11 cellular contexts compared by ENCODE assay signal in genomic region chr19:40445945-40446784, GRCh38. TPM values are rescaled to one million over a fixed set of nuclear protein-coding genes. Genes with fewer than 3 reads are reported as not detected.
DNase-seq lines count a peak whose midpoint lies in the region; ATAC-seq, FAIRE-seq and TF ChIP-seq lines count a peak whose summit lies in the region.
"Had no signal": no experiment of that assay in that cellular context is flagged by ENCODE, and none has a peak within 500 bp of the region (broad histone marks: within the 10 kb centered on the region; RNA-seq: fewer than 3 reads in every experiment).

No MANE protein-coding gene starts in this region.

- H3K36me3 Mint-ChIP-seq in T-helper 2 cell treated with Interferon-gamma antibody and Interleukin-4, amounts not matched to agents 5 μg/mL and 100 μg/mL, for 36 hours (ENCODE audit: low read depth) = peaks cover 1% of the 10 kb centered on the region

- FAIRE-seq in small intestine (lab: Jason Lieb, UNC) (no peak), urothelium cell line (lab: Jason Lieb, UNC) (no peak)
- FAIRE-seq: frontal cortex had no signal

- no peak for ATAC-seq in foreskin keratinocyte

- H3K9me3 ChIP-seq in NT2/D1 (ENCODE audit: insufficient read depth, low read length) = no peaks in the 10 kb centered on the region
- no peaks in the 10 kb centered on the region for H3K9me3 ChIP-seq in small intestine (ENCODE audit: control insufficient read depth, low read depth)
- H3K9me3 ChIP-seq: MG63, SJSA1 had no signal

- no peaks in the 10 kb centered on the region for H3K9me3 Mint-ChIP-seq in T-helper 2 cell treated with Interferon-gamma antibody and Interleukin-4, amounts not matched to agents 5 μg/mL and 100 μg/mL, for 36 hours

- H3K4me1 ChIP-seq in NT2/D1 (ENCODE audit: insufficient read depth, insufficient read length) = peaks cover 2% of the 10 kb centered on the region
- H3K4me1 ChIP-seq in foreskin keratinocyte = peaks cover 9% of the 10 kb centered on the region
- peaks cover 0 to 3% of the 10 kb centered on the region in 2 donors for H3K4me1 ChIP-seq in small intestine (ENCODE audit: control insufficient read depth in 2 of 2, insufficient read depth in 1 of 2, low read depth in 1 of 2, low read length in 1 of 2)

- peak overlapping the region; percentile 44 for H3K9ac ChIP-seq in NT2/D1 (ENCODE audit: insufficient read length, low read depth)

- H3K27ac ChIP-seq in foreskin keratinocyte (no peak overlapping the region), small intestine (ENCODE audit: low read depth in 1 of 2, low read length in 1 of 2) (no peak overlapping the region)
- H3K27ac ChIP-seq: SJSA1 had no signal

- 69 to 75% (median 72%) methylated on average over 12 of the region's 12 CpGs for WGBS in small intestine, 3 donors

- H3K27me3 ChIP-seq in NT2/D1 (ENCODE audit: insufficient read depth, insufficient read length) (no peaks in the 10 kb centered on the region), foreskin keratinocyte (no peaks in the 10 kb centered on the region), small intestine (ENCODE audit: control insufficient read depth in 2 of 2, insufficient read depth in 2 of 2, low read length in 2 of 2) (no peaks in the 10 kb centered on the region)
- H3K27me3 ChIP-seq: MG63, SJSA1 had no signal

- peaks cover 17% of the 10 kb centered on the region for H3K4me1 Mint-ChIP-seq in T-helper 2 cell treated with Interferon-gamma antibody and Interleukin-4, amounts not matched to agents 5 μg/mL and 100 μg/mL, for 36 hours (ENCODE audit: low read depth)

- peak overlapping the region; percentile 60 for H3K27ac Mint-ChIP-seq in T-helper 2 cell treated with Interferon-gamma antibody and Interleukin-4, amounts not matched to agents 5 μg/mL and 100 μg/mL, for 36 hours

- DNase-seq in T-helper 2 cell treated with Interferon-gamma antibody and Interleukin-4, amounts not matched to agents 5 μg/mL and 100 μg/mL, for 36 hours (ENCODE audit: low spot score) = no peak
- DNase-seq in T-helper 2 cell = no peak
- DNase-seq in NT2/D1 (ENCODE audit: low read depth, low spot score) = no peak
- peak; percentile 54 to 66 for DNase-seq in foreskin keratinocyte
- DNase-seq in small intestine = peak; percentile 22
- no peak for DNase-seq in SW 1271 (lab: John Stamatoyannopoulos, UW)
- no peak for DNase-seq in hippocampal formation (lab: John Stamatoyannopoulos, UW)
- DNase-seq in urothelium cell line (ENCODE audit: low spot score) = no peak
- DNase-seq: MG63 had no signal

- H3K36me3 ChIP-seq in NT2/D1 (ENCODE audit: insufficient read depth, insufficient read length, low read length) = peaks cover 15% of the 10 kb centered on the region
- H3K36me3 ChIP-seq in small intestine (ENCODE audit: control insufficient read depth in 2 of 2, insufficient read depth in 2 of 2, low read length in 2 of 2) = peaks cover 3 to 7% of the 10 kb centered on the region in 2 donors

- H3K4me3 ChIP-seq in NT2/D1 (ENCODE audit: insufficient read length, low read depth) = no peak overlapping the region
- no peak overlapping the region for H3K4me3 ChIP-seq in small intestine (ENCODE audit: low read depth in 1 of 2, low read length in 2 of 2)
- H3K4me3 ChIP-seq: MG63, SJSA1 had no signal

- H3K27me3 Mint-ChIP-seq in T-helper 2 cell treated with Interferon-gamma antibody and Interleukin-4, amounts not matched to agents 5 μg/mL and 100 μg/mL, for 36 hours (ENCODE audit: low read depth) = no peaks in the 10 kb centered on the region

- H3K4me3 Mint-ChIP-seq in T-helper 2 cell treated with Interferon-gamma antibody and Interleukin-4, amounts not matched to agents 5 μg/mL and 100 μg/mL, for 36 hours = peak overlapping the region; percentile 34

- no peak for TF ChIP-seq CTCF in foreskin keratinocyte (conservative IDR thresholded peaks at IDR 0.05)

RNA-seq across cellular contexts. Expression of gene SERTAD3, which starts 2.0 kb away (rescaled TPM):
- 23.3 and 29.6 TPM in 2 replicates for total RNA-seq in foreskin keratinocyte
- 22.3 and 24.1 TPM in 2 replicates for polyA plus RNA-seq in foreskin keratinocyte
- polyA plus RNA-seq in small intestine = 10 to 100 TPM; 21.3 to 31.3 (median 28.6) TPM

RNA-seq across cellular contexts. Expression of gene BLVRB, which starts 19.4 kb away (rescaled TPM):
- total RNA-seq in foreskin keratinocyte = 75.3 and 79.6 TPM in 2 replicates
- polyA plus RNA-seq in foreskin keratinocyte (101 and 124 TPM in 2 replicates), small intestine (100 to 1,000 TPM; 197 to 206 (median 205) TPM)

RNA-seq across cellular contexts. Expression of gene SERTAD1, which starts 20.4 kb away (rescaled TPM):
- total RNA-seq in foreskin keratinocyte = 12.4 and 14.3 TPM in 2 replicates
- polyA plus RNA-seq in foreskin keratinocyte = 15.6 and 19.8 TPM in 2 replicates
- polyA plus RNA-seq in small intestine = 10 to 100 TPM; 15.7 to 29.7 (median 29.5) TPM

RNA-seq across cellular contexts. Expression of gene SPTBN4, which starts 20.6 kb away (rescaled TPM):
- total RNA-seq in foreskin keratinocyte = 0.56 and 0.92 TPM in 2 replicates
- polyA plus RNA-seq in foreskin keratinocyte (0.51 and 0.52 TPM in 2 replicates), small intestine (1 to 10 TPM in 2 of 3 donors, not detected in 1; 1.1 to 1.8 TPM)

RNA-seq across cellular contexts. Expression of gene PRX, which starts 33.0 kb away (rescaled TPM):
- 0.95 TPM in 2 replicates for total RNA-seq in foreskin keratinocyte
- 0.53 and 0.77 TPM in 2 replicates for polyA plus RNA-seq in foreskin keratinocyte
- polyA plus RNA-seq in small intestine = 1 to 10 TPM in 1 of 3 donors, under 1 TPM in 2; 0.45 to 1.9 (median 0.81) TPM

Comparison
In these comparisons a context has a peak if more than half of its experiments do, and no peak if none do; other contexts are left out.
1. DNase-seq: peak in foreskin keratinocyte (2 of 2) and small intestine (single experiment); none in T-helper 2 cell treated with Interferon-gamma antibody and Interleukin-4, amounts not matched to agents 5 μg/mL and 100 μg/mL, for 36 hours (single experiment), T-helper 2 cell (0 of 5), NT2/D1 (single experiment), SW 1271 (0 of 2), hippocampal formation (0 of 2) and urothelium cell line (single experiment).